14 cellular contexts compared by ENCODE assay signal in the genomic region with DNA sequence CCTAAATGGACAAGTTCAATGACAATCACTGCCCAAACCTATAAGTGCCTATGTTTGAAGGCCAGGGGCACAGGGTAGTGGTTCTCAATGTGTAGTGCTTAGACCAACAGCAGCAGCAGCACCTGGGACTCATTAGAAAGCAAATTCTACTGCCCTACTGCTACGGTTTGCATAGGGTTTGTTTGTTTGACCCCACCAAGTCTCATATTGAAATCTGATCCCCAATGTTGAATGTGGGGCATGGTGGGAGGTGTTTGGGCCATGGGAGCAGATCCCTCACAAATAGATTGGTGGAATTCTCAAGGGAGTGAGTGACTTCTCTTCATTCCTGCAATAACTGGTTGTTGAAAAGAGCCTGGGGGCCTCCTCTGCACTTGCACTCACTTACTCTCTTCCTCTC. TPM values are rescaled to one million over a fixed set of nuclear protein-coding genes. Genes with fewer than 3 reads are reported as not detected.
DNase-seq lines count a peak whose midpoint lies in the region; TF ChIP-seq lines count a peak whose summit lies in the region.
"Had no signal": no experiment of that assay in that cellular context is flagged by ENCODE, and none has a peak within 500 bp of the region (broad histone marks: within the 10 kb centered on the region; RNA-seq: fewer than 3 reads in every experiment).

No MANE protein-coding gene starts in this region.

- H3K4me3 ChIP-seq in HEK293 (ENCODE audit: low read depth, low read length) = no peak overlapping the region
- no peak overlapping the region for H3K4me3 ChIP-seq in thyroid gland (replicated peaks in 1 of 3)
- H3K4me3 ChIP-seq in foreskin fibroblast (ENCODE audit: low read depth in 1 of 2, low read length in 2 of 2) = no peak overlapping the region
- H3K4me3 ChIP-seq: A549, BLaER1, GM23248 had no signal

- peaks cover 13% of the 10 kb centered on the region for H3K36me3 Mint-ChIP-seq in type B pancreatic cell
- H3K36me3 Mint-ChIP-seq: CD8-positive, alpha-beta memory T cell had no signal

- no peaks in the 10 kb centered on the region for H3K27me3 Mint-ChIP-seq in type B pancreatic cell

- POLR2A ChIA-PET in HEK293 (lab: Yijun Ruan, JAX) = no interaction called here

- peaks cover 54% of the 10 kb centered on the region for H3K4me1 Mint-ChIP-seq in type B pancreatic cell (ENCODE audit: unreplicated experiment)
- H3K4me1 Mint-ChIP-seq: CD8-positive, alpha-beta memory T cell had no signal

- no peak for TF ChIP-seq POLR2A in thyroid gland (IDR thresholded peaks at IDR 0.05)

- H3K4me1 ChIP-seq in HEK293 (ENCODE audit: control insufficient read depth, insufficient read depth, low read length) (peaks cover 3% of the 10 kb centered on the region; the same call in 1 of the 2 replicates), thyroid gland (no peaks in the 10 kb centered on the region)

- TF ChIP-seq CTCF in HEK293 (tag by site-specific recombination; IDR thresholded peaks at IDR 0.05) (no peak), type B pancreatic cell (conservative IDR thresholded peaks at IDR 0.05) (no peak), thyroid gland (IDR thresholded peaks at IDR 0.05) (no peak), foreskin fibroblast (IDR thresholded peaks at IDR 0.05; ENCODE audit: low read depth, low read length) (no peak)

- no peak overlapping the region for H3K27ac Mint-ChIP-seq in type B pancreatic cell
- H3K27ac Mint-ChIP-seq: CD8-positive, alpha-beta memory T cell had no signal

- peak overlapping the region; percentile 34 for H3K4me3 Mint-ChIP-seq in type B pancreatic cell
- H3K4me3 Mint-ChIP-seq: CD8-positive, alpha-beta memory T cell had no signal

- CTCF ChIA-PET in HEK293 (lab: Yijun Ruan, JAX) = no interaction called here

- H3K9me3 ChIP-seq in HEK293 (ENCODE audit: control insufficient read depth, insufficient read depth, low read depth, low read length) (no peaks in the 10 kb centered on the region), thyroid gland (no peaks in the 10 kb centered on the region)
- H3K9me3 ChIP-seq: A549 had no signal

- no peak overlapping the region for H3K27ac ChIP-seq in HEK293 (ENCODE audit: extremely low read depth, low read depth, low read length)
- H3K27ac ChIP-seq in thyroid gland = no peak overlapping the region
- H3K27ac ChIP-seq: A549, BLaER1, GM23248 had no signal

- H3K27me3 ChIP-seq in thyroid gland = no peaks in the 10 kb centered on the region
- H3K27me3 ChIP-seq: BLaER1 had no signal

- DNase-seq in ELF-1 (ENCODE audit: low read depth, low spot score) (peak; percentile 23), NCI-H69 (lab: John Stamatoyannopoulos, UW) (peak; percentile 82), type B pancreatic cell (ENCODE audit: extremely low spot score, unreplicated experiment) (no peak), thyroid gland (no peak), foreskin fibroblast (no peak), medulla oblongata (ENCODE audit: extremely low spot score) (no peak)
- DNase-seq: Calu3; CD8-positive, alpha-beta memory T cell; DMS 273 treated with DMSO at 0.1 percent for 48 hours; GM23248; H7 had no signal

- peaks cover 9% of the 10 kb centered on the region for H3K9me3 Mint-ChIP-seq in type B pancreatic cell

- 58 to 81% methylated on average over 1 of the region's 1 CpG for WGBS in thyroid gland, 2 donors

- no peaks in the 10 kb centered on the region for H3K36me3 ChIP-seq in HEK293 (ENCODE audit: control insufficient read depth in 2 of 2, insufficient read depth in 1 of 2, low read length in 2 of 2)
- no peaks in the 10 kb centered on the region for H3K36me3 ChIP-seq in thyroid gland
- H3K36me3 ChIP-seq: BLaER1 had no signal

- intact Hi-C loops in thyroid gland (cut with DNase I) = no loop called here

TF ChIP-seq in HEK293, 187 proteins besides CTCF, POLR2A, EP300 and RAD21:
- TF ChIP-seq GLIS1 (tag by site-specific recombination; IDR thresholded peaks at IDR 0.05) (peak; percentile 99), ZNF785 (tag by site-specific recombination; IDR thresholded peaks at IDR 0.05) (no peak), MZF1 (tag by site-specific recombination; IDR thresholded peaks at IDR 0.05; ENCODE audit: borderline replicate concordance) (peak; percentile 48; the same call in 1 of the 2 replicates), ZNF664 (tag by site-specific recombination; IDR thresholded peaks at IDR 0.05) (no peak), ZNF16 (tag by site-specific recombination; IDR thresholded peaks at IDR 0.05; ENCODE audit: low read depth) (no peak), ZNF335 (tag by site-specific recombination; conservative IDR thresholded peaks at IDR 0.05) (no peak)
- TF ChIP-seq, protein P1, sequence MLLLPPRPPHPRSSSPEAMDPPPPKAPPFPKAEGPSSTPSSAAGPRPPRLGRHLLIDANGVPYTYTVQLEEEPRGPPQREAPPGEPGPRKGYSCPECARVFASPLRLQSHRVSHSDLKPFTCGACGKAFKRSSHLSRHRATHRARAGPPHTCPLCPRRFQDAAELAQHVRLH (tag by site-specific recombination; IDR thresholded peaks at IDR 0.05) = no peak

RNA-seq across cellular contexts. Expression of a gene that starts 39.6 kb away (rescaled TPM):
- total RNA-seq in type B pancreatic cell (ENCODE audit: low replicate concordance) (31.0 and 78.9 TPM in 2 replicates), thyroid gland (10 to 100 TPM in 2 of 4 donors, 1 to 10 TPM in 2; 3.9 to 12.7 (median 9.0) TPM)

Comparison
In these comparisons a context has a peak if more than half of its experiments do, and no peak if none do; other contexts are left out.
1. DNase-seq: peak in ELF-1 (single experiment) and NCI-H69 (single experiment); none in type B pancreatic cell (single experiment), thyroid gland (0 of 2), foreskin fibroblast (0 of 2) and medulla oblongata (single experiment).